8 cellular contexts compared by ENCODE assay signal in genomic region chr5:112975721-112976431, GRCh38. TPM values are rescaled to one million over a fixed set of nuclear protein-coding genes. Genes with fewer than 3 reads are reported as not detected.
A peak's percentile ranks its signal among the peaks of the same experiment; 100 is the strongest.
DNase-seq lines count a peak whose midpoint lies in the region; ATAC-seq and TF ChIP-seq lines count a peak whose summit lies in the region.

No MANE protein-coding gene starts in this region.

- H3K27ac ChIP-seq in SJSA1 (peak overlapping the region; percentile 35), esophagus muscularis mucosa (replicated peaks in 1 of 4) (peak overlapping the region; percentile 86 to 93 (median 90))

- no peaks in the 10 kb centered on the region for H3K27me3 ChIP-seq in SJSA1 (replicated peaks)
- H3K27me3 ChIP-seq in esophagus muscularis mucosa, result no peaks in the 10 kb centered on the region

- TF ChIP-seq CTCF in esophagus muscularis mucosa (IDR thresholded peaks at IDR 0.05) (no peak), retinal pigment epithelial cell (conservative IDR thresholded peaks at IDR 0.05; ENCODE audit: low read depth, low read length) (no peak)

- peak; percentile 41 for ATAC-seq in GM18511 (IDR thresholded peaks at IDR 0.05; ENCODE audit: unreplicated experiment)
- ATAC-seq in HG02588 (IDR thresholded peaks at IDR 0.05; ENCODE audit: unreplicated experiment), result peak; percentile 14

- peaks cover 5% of the 10 kb centered on the region; the same call in 1 of the 2 replicates for H3K36me3 ChIP-seq in SJSA1
- no peaks in the 10 kb centered on the region for H3K36me3 ChIP-seq in esophagus muscularis mucosa

- DNase-seq in SJSA1 (ENCODE audit: low read depth in 1 of 2, low spot score in 2 of 2) (no peak), esophagus muscularis mucosa (ENCODE audit: extremely low spot score) (no peak), retinal pigment epithelial cell (ENCODE audit: low read depth) (no peak), NCI-H146 (lab: John Stamatoyannopoulos, UW) (no peak), NCI-H2227 treated with DMSO at 0.1 percent for 48 hours (lab: John Stamatoyannopoulos, UW) (no peak)
- no peak for DNase-seq in activated CD4-positive, CD25-positive, alpha-beta regulatory T cell (lab: John Stamatoyannopoulos, UW)

- no peak for TF ChIP-seq POLR2A in esophagus muscularis mucosa (IDR thresholded peaks at IDR 0.05; ENCODE audit: low read depth)

- intact Hi-C loops in esophagus muscularis mucosa (cut with DNase I), result loop anchor here (5.0 kb wide), 1 partner anchor 49 kb away; no protein-coding TSS in a partner anchor

- H3K4me1 ChIP-seq in SJSA1 (replicated peaks) (peaks cover 14% of the 10 kb centered on the region), esophagus muscularis mucosa (peaks cover 13 to 37% (median 31%) of the 10 kb centered on the region in 4 donors)

- no peaks in the 10 kb centered on the region for H3K9me3 ChIP-seq in SJSA1 (replicated peaks)
- H3K9me3 ChIP-seq in esophagus muscularis mucosa, result no peaks in the 10 kb centered on the region

- 66% methylated on average over 4 of the region's 11 CpGs for WGBS in esophagus muscularis mucosa

- H3K4me3 ChIP-seq in SJSA1 (peak overlapping the region; percentile 68), esophagus muscularis mucosa (peak overlapping the region; percentile 85 to 95 (median 88)), retinal pigment epithelial cell (ENCODE audit: low read length) (peak overlapping the region; percentile 96)

- TF ChIP-seq EP300 in esophagus muscularis mucosa (IDR thresholded peaks at IDR 0.05), result no peak

RNA-seq across cellular contexts. Expression of gene DCP2, which starts 0.7 kb away (rescaled TPM):
- 40.2 and 56.8 TPM in 2 replicates for total RNA-seq in SJSA1 (2014; rRNA removed; shearing (Covaris generic))
- total RNA-seq in esophagus muscularis mucosa, result 10 to 100 TPM; 15.7 to 26.7 (median 17.7) TPM

RNA-seq across cellular contexts. Expression of gene REEP5, which starts 53.8 kb away (rescaled TPM):
- 57.0 and 76.3 TPM in 2 replicates for total RNA-seq in SJSA1 (2014; rRNA removed; shearing (Covaris generic))
- total RNA-seq in esophagus muscularis mucosa, result 10 to 100 TPM; 53.0 to 73.6 (median 62.2) TPM
